ENCODE assay signal across 1 cellular context in genomic region chr4:99949999-99950912, GRCh38.
A peak's percentile ranks its signal among the peaks of the same experiment; 100 is the strongest.
TF ChIP-seq lines count a peak whose summit lies in the region.

Gene H2AZ1 (minus strand): TSS chr4:99950275. CDS start chr4:99950170, 105 bp downstream.

TF ChIP-seq in HepG2, 621 proteins besides CTCF, POLR2A, EP300 and RAD21 (continued from another document and continues in another):
- TF ChIP-seq FOXA1 (IDR thresholded peaks at IDR 0.05) = no peak
- no peak for TF ChIP-seq FOXA1 (CRISPR knock-in tag; IDR thresholded peaks at IDR 0.05)
- peak; percentile 69; the same call in 1 of the 2 replicates for TF ChIP-seq PHF20 (CRISPR knock-in tag; IDR thresholded peaks at IDR 0.05)
- no peak for TF ChIP-seq GPN1 (CRISPR knock-in tag; IDR thresholded peaks at IDR 0.05; ENCODE audit: borderline replicate concordance)
- TF ChIP-seq, protein P1, sequence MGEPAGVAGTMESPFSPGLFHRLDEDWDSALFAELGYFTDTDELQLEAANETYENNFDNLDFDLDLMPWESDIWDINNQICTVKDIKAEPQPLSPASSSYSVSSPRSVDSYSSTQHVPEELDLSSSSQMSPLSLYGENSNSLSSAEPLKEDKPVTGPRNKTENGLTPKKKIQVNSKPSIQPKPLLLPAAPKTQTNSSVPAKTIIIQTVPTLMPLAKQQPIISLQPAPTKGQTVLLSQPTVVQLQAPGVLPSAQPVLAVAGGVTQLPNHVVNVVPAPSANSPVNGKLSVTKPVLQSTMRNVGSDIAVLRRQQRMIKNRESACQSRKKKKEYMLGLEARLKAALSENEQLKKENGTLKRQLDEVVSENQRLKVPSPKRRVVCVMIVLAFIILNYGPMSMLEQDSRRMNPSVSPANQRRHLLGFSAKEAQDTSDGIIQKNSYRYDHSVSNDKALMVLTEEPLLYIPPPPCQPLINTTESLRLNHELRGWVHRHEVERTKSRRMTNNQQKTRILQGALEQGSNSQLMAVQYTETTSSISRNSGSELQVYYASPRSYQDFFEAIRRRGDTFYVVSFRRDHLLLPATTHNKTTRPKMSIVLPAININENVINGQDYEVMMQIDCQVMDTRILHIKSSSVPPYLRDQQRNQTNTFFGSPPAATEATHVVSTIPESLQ (CRISPR knock-in tag; conservative IDR thresholded peaks at IDR 0.05) = 0 out of 2 replicates have a peak, but pooled peaks have one; percentile 34
- TF ChIP-seq FOSL2 (CRISPR knock-in tag; IDR thresholded peaks at IDR 0.05) = peak; percentile 67
- TF ChIP-seq, protein P2, sequence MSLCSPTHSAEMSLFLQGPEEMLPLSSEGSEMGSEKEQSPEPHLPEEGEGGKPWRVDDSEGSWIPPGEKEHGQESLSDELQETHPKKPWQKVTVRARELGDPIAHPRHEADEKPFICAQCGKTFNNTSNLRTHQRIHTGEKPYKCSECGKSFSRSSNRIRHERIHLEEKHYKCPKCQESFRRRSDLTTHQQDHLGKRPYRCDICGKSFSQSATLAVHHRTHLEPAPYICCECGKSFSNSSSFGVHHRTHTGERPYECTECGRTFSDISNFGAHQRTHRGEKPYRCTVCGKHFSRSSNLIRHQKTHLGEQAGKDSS (CRISPR knock-in tag; IDR thresholded peaks at IDR 0.05; ENCODE audit: borderline replicate concordance, low read depth) = no peak
- 0 out of 2 replicates have a peak, but pooled peaks have one; percentile 81 for TF ChIP-seq ZNF224 (CRISPR knock-in tag; IDR thresholded peaks at IDR 0.05)
- TF ChIP-seq FIP1L1 (IDR thresholded peaks at IDR 0.05; ENCODE audit: borderline replicate concordance, insufficient read depth, low read depth, low read length) = no peak
- TF ChIP-seq EEA1 (CRISPR knock-in tag; IDR thresholded peaks at IDR 0.05; ENCODE audit: borderline replicate concordance) = peak; percentile 65; the same call in 1 of the 2 replicates
- no peak for TF ChIP-seq SMARCC2 (IDR thresholded peaks at IDR 0.05)
- no peak for TF ChIP-seq ZNF30 (CRISPR knock-in tag; IDR thresholded peaks at IDR 0.05)
- TF ChIP-seq, protein P3, sequence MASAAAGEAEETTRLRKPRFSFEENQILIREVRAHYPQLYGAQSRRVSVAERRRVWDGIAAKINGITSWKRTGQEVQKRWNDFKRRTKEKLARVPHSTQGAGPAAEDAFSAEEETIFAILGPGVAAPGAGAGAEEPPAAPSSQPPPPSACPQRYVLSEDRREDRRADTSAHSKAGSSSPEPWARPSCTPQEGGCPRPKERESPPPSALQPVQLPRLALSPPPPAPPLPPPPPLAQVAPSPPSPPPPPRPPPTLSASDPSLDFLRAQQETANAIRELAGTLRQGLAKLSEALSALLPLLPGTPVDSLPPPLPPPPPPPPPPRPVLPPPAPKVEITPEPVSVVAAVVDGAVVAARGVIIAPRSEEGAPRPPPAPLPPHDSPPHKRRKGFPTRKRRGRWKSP (CRISPR knock-in tag; IDR thresholded peaks at IDR 0.05) = peak; percentile 85; the same call in 1 of the 2 replicates
- TF ChIP-seq BRCA1 (CRISPR knock-in tag; IDR thresholded peaks at IDR 0.05) = peak; percentile 73; the same call in 1 of the 2 replicates
- TF ChIP-seq ZNF335 (CRISPR knock-in tag; IDR thresholded peaks at IDR 0.05) = 0 out of 2 replicates have a peak, but pooled peaks have one; percentile 26
- 0 out of 2 replicates have a peak, but pooled peaks have one; percentile 60 for TF ChIP-seq ZNF83 (CRISPR knock-in tag; IDR thresholded peaks at IDR 0.05; ENCODE audit: borderline replicate concordance)
- no peak for TF ChIP-seq ZNF775 (CRISPR knock-in tag; IDR thresholded peaks at IDR 0.05; ENCODE audit: borderline replicate concordance)
- no peak for TF ChIP-seq ZFAT (CRISPR knock-in tag; conservative IDR thresholded peaks at IDR 0.05)
- TF ChIP-seq SNAI1 (CRISPR knock-in tag; IDR thresholded peaks at IDR 0.05; ENCODE audit: borderline replicate concordance) = no peak
- no peak for TF ChIP-seq ZNF207 (IDR thresholded peaks at IDR 0.05; ENCODE audit: borderline replicate concordance)
- TF ChIP-seq RXRA (CRISPR knock-in tag; IDR thresholded peaks at IDR 0.05) = no peak; the same call in 1 of the 2 replicates
- no peak for TF ChIP-seq ZSCAN30 (CRISPR knock-in tag; IDR thresholded peaks at IDR 0.05)
- peak; percentile 51 for TF ChIP-seq MED1 (CRISPR knock-in tag; IDR thresholded peaks at IDR 0.05)
- no peak for TF ChIP-seq SMYD3 (CRISPR knock-in tag; IDR thresholded peaks at IDR 0.05)
- TF ChIP-seq, protein P4, sequence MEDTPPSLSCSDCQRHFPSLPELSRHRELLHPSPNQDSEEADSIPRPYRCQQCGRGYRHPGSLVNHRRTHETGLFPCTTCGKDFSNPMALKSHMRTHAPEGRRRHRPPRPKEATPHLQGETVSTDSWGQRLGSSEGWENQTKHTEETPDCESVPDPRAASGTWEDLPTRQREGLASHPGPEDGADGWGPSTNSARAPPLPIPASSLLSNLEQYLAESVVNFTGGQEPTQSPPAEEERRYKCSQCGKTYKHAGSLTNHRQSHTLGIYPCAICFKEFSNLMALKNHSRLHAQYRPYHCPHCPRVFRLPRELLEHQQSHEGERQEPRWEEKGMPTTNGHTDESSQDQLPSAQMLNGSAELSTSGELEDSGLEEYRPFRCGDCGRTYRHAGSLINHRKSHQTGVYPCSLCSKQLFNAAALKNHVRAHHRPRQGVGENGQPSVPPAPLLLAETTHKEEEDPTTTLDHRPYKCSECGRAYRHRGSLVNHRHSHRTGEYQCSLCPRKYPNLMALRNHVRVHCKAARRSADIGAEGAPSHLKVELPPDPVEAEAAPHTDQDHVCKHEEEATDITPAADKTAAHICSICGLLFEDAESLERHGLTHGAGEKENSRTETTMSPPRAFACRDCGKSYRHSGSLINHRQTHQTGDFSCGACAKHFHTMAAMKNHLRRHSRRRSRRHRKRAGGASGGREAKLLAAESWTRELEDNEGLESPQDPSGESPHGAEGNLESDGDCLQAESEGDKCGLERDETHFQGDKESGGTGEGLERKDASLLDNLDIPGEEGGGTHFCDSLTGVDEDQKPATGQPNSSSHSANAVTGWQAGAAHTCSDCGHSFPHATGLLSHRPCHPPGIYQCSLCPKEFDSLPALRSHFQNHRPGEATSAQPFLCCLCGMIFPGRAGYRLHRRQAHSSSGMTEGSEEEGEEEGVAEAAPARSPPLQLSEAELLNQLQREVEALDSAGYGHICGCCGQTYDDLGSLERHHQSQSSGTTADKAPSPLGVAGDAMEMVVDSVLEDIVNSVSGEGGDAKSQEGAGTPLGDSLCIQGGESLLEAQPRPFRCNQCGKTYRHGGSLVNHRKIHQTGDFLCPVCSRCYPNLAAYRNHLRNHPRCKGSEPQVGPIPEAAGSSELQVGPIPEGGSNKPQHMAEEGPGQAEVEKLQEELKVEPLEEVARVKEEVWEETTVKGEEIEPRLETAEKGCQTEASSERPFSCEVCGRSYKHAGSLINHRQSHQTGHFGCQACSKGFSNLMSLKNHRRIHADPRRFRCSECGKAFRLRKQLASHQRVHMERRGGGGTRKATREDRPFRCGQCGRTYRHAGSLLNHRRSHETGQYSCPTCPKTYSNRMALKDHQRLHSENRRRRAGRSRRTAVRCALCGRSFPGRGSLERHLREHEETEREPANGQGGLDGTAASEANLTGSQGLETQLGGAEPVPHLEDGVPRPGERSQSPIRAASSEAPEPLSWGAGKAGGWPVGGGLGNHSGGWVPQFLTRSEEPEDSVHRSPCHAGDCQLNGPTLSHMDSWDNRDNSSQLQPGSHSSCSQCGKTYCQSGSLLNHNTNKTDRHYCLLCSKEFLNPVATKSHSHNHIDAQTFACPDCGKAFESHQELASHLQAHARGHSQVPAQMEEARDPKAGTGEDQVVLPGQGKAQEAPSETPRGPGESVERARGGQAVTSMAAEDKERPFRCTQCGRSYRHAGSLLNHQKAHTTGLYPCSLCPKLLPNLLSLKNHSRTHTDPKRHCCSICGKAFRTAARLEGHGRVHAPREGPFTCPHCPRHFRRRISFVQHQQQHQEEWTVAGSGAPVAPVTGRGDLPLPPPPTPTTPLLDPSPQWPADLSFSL (CRISPR knock-in tag; IDR thresholded peaks at IDR 0.05) = no peak
- no peak for TF ChIP-seq ZNF558 (CRISPR knock-in tag; IDR thresholded peaks at IDR 0.05; ENCODE audit: borderline replicate concordance)
- TF ChIP-seq, protein P5, sequence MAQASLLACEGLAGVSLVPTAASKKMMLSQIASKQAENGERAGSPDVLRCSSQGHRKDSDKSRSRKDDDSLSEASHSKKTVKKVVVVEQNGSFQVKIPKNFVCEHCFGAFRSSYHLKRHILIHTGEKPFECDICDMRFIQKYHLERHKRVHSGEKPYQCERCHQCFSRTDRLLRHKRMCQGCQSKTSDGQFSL (CRISPR knock-in tag; IDR thresholded peaks at IDR 0.05) = no peak; the same call in none of the 2 replicates
- TF ChIP-seq, protein P6, sequence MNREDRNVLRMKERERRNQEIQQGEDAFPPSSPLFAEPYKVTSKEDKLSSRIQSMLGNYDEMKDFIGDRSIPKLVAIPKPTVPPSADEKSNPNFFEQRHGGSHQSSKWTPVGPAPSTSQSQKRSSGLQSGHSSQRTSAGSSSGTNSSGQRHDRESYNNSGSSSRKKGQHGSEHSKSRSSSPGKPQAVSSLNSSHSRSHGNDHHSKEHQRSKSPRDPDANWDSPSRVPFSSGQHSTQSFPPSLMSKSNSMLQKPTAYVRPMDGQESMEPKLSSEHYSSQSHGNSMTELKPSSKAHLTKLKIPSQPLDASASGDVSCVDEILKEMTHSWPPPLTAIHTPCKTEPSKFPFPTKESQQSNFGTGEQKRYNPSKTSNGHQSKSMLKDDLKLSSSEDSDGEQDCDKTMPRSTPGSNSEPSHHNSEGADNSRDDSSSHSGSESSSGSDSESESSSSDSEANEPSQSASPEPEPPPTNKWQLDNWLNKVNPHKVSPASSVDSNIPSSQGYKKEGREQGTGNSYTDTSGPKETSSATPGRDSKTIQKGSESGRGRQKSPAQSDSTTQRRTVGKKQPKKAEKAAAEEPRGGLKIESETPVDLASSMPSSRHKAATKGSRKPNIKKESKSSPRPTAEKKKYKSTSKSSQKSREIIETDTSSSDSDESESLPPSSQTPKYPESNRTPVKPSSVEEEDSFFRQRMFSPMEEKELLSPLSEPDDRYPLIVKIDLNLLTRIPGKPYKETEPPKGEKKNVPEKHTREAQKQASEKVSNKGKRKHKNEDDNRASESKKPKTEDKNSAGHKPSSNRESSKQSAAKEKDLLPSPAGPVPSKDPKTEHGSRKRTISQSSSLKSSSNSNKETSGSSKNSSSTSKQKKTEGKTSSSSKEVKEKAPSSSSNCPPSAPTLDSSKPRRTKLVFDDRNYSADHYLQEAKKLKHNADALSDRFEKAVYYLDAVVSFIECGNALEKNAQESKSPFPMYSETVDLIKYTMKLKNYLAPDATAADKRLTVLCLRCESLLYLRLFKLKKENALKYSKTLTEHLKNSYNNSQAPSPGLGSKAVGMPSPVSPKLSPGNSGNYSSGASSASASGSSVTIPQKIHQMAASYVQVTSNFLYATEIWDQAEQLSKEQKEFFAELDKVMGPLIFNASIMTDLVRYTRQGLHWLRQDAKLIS (CRISPR knock-in tag; IDR thresholded peaks at IDR 0.05) = 0 out of 2 replicates have a peak, but pooled peaks have one; percentile 39
- 0 out of 2 replicates have a peak, but pooled peaks have one; percentile 4 for TF ChIP-seq HIVEP1 (CRISPR knock-in tag; IDR thresholded peaks at IDR 0.05)
- no peak for TF ChIP-seq FOXJ3 (CRISPR knock-in tag; IDR thresholded peaks at IDR 0.05; ENCODE audit: borderline replicate concordance)
- peak; percentile 54; the same call in 1 of the 2 replicates for TF ChIP-seq ZSCAN21 (CRISPR knock-in tag; IDR thresholded peaks at IDR 0.05; ENCODE audit: borderline replicate concordance)
- peak; percentile 41 for TF ChIP-seq TEF (CRISPR knock-in tag; IDR thresholded peaks at IDR 0.05)
- TF ChIP-seq ZNF33A (CRISPR knock-in tag; IDR thresholded peaks at IDR 0.05; ENCODE audit: borderline replicate concordance) = no peak
- peak; percentile 24; the same call in 1 of the 2 replicates for TF ChIP-seq GATAD2A (CRISPR knock-in tag; IDR thresholded peaks at IDR 0.05)
- TF ChIP-seq, protein P7, sequence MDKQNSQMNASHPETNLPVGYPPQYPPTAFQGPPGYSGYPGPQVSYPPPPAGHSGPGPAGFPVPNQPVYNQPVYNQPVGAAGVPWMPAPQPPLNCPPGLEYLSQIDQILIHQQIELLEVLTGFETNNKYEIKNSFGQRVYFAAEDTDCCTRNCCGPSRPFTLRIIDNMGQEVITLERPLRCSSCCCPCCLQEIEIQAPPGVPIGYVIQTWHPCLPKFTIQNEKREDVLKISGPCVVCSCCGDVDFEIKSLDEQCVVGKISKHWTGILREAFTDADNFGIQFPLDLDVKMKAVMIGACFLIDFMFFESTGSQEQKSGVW (CRISPR knock-in tag; IDR thresholded peaks at IDR 0.05; ENCODE audit: borderline replicate concordance) = no peak
- TF ChIP-seq, protein P8, sequence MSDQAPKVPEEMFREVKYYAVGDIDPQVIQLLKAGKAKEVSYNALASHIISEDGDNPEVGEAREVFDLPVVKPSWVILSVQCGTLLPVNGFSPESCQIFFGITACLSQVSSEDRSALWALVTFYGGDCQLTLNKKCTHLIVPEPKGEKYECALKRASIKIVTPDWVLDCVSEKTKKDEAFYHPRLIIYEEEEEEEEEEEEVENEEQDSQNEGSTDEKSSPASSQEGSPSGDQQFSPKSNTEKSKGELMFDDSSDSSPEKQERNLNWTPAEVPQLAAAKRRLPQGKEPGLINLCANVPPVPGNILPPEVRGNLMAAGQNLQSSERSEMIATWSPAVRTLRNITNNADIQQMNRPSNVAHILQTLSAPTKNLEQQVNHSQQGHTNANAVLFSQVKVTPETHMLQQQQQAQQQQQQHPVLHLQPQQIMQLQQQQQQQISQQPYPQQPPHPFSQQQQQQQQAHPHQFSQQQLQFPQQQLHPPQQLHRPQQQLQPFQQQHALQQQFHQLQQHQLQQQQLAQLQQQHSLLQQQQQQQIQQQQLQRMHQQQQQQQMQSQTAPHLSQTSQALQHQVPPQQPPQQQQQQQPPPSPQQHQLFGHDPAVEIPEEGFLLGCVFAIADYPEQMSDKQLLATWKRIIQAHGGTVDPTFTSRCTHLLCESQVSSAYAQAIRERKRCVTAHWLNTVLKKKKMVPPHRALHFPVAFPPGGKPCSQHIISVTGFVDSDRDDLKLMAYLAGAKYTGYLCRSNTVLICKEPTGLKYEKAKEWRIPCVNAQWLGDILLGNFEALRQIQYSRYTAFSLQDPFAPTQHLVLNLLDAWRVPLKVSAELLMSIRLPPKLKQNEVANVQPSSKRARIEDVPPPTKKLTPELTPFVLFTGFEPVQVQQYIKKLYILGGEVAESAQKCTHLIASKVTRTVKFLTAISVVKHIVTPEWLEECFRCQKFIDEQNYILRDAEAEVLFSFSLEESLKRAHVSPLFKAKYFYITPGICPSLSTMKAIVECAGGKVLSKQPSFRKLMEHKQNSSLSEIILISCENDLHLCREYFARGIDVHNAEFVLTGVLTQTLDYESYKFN (CRISPR knock-in tag; conservative IDR thresholded peaks at IDR 0.05) = peak; percentile 11; the same call in 1 of the 2 replicates
- no peak for TF ChIP-seq MTF1 (CRISPR knock-in tag; IDR thresholded peaks at IDR 0.05)
- no peak for TF ChIP-seq BCL3 (CRISPR knock-in tag; IDR thresholded peaks at IDR 0.05)
- no peak for TF ChIP-seq ZNF589 (CRISPR knock-in tag; conservative IDR thresholded peaks at IDR 0.05)
